In genomic region chr12:69553626-69554248, GRCh38 we compare ENCODE assay signal across 10 cellular contexts. TPM values are rescaled to one million over a fixed set of nuclear protein-coding genes. Genes with fewer than 3 reads are reported as not detected.
DNase-seq lines count a peak whose midpoint lies in the region; ATAC-seq and TF ChIP-seq lines count a peak whose summit lies in the region.
"Had no signal": no experiment of that assay in that cellular context is flagged by ENCODE, and none has a peak within 500 bp of the region (broad histone marks: within the 10 kb centered on the region; RNA-seq: fewer than 3 reads in every experiment).

No MANE protein-coding gene starts in this region.

- no peak for DNase-seq in Right ventricle myocardium superior
- DNase-seq in right atrium auricular region (ENCODE audit: low spot score) = no peak
- DNase-seq in SK-N-DZ (ENCODE audit: low spot score) = peak; percentile 14
- peak; percentile 45 for DNase-seq in globus pallidus (ENCODE audit: low spot score)
- no peak for DNase-seq in cortex of kidney (lab: John Stamatoyannopoulos, UW)
- no peak for DNase-seq in amniotic stem cell (lab: John Stamatoyannopoulos, UW)
- DNase-seq: activated naive CD8-positive, alpha-beta T cell treated with anti-CD3 and anti-CD28 coated beads, Interleukin-2, amount 50 U/mL, for 24 hours; stimulated activated naive CD4-positive, alpha-beta T cell had no signal

- intact Hi-C loops in Right ventricle myocardium superior (cut with DNase I) = no loop called here

- ATAC-seq in Right ventricle myocardium superior (ENCODE audit: poor library complexity) (peak; percentile 76), HG03520 (IDR thresholded peaks at IDR 0.05; ENCODE audit: unreplicated experiment) (no peak), HG02571 (IDR thresholded peaks at IDR 0.05; ENCODE audit: unreplicated experiment) (no peak)
- ATAC-seq: activated naive CD8-positive, alpha-beta T cell treated with anti-CD3 and anti-CD28 coated beads, Interleukin-2, amount 50 U/mL, for 24 hours had no signal

- no peaks in the 10 kb centered on the region for H3K27me3 ChIP-seq in right atrium auricular region

- H3K4me3 ChIP-seq in right atrium auricular region = no peak overlapping the region

- H3K36me3 ChIP-seq in right atrium auricular region = no peaks in the 10 kb centered on the region

- TF ChIP-seq CTCF in right atrium auricular region (IDR thresholded peaks at IDR 0.05) = no peak

- H3K27ac ChIP-seq in right atrium auricular region = no peak overlapping the region

- no peaks in the 10 kb centered on the region for H3K9me3 ChIP-seq in right atrium auricular region

- peaks cover 0 to 8% of the 10 kb centered on the region in 2 donors for H3K4me1 ChIP-seq in right atrium auricular region

RNA-seq across cellular contexts. Expression of gene CCT2, which starts 31.5 kb away (rescaled TPM):
- 84.8 TPM for total RNA-seq in Right ventricle myocardium superior
- 100 to 1,000 TPM in 1 of 2 donors, 10 to 100 TPM in 1; 71.4 to 104 TPM for total RNA-seq in right atrium auricular region
- polyA plus RNA-seq in SK-N-DZ (2014; cell fraction: cytosol; rRNA removed) = 529 and 582 TPM in 2 replicates
- 377 and 428 TPM in 2 replicates for polyA plus RNA-seq in SK-N-DZ (2014; cell fraction: nucleus; rRNA removed)

RNA-seq across cellular contexts. Expression of gene LRRC10, which starts 57.0 kb away (rescaled TPM):
- total RNA-seq in Right ventricle myocardium superior (40.5 TPM), right atrium auricular region (10 to 100 TPM in 1 of 2 donors, 1 to 10 TPM in 1; 3.1 to 32.4 TPM)
- not detected in 2 replicates for polyA plus RNA-seq in SK-N-DZ (2014; cell fraction: cytosol; rRNA removed)
- not detected in 2 replicates for polyA plus RNA-seq in SK-N-DZ (2014; cell fraction: nucleus; rRNA removed)

Comparison
In these comparisons a context has a peak if more than half of its experiments do, and no peak if none do; other contexts are left out.
1. DNase-seq: peak in SK-N-DZ (single experiment) and globus pallidus (single experiment); none in Right ventricle myocardium superior (single experiment), right atrium auricular region (single experiment), cortex of kidney (single experiment) and amniotic stem cell (single experiment).